In genomic region chr18:75070235-75070624, GRCh38 we compare ENCODE assay signal across 9 cellular contexts.
A peak's percentile ranks its signal among the peaks of the same experiment; 100 is the strongest.
DNase-seq lines count a peak whose midpoint lies in the region; ATAC-seq, FAIRE-seq and TF ChIP-seq lines count a peak whose summit lies in the region.
"Had no signal": no experiment of that assay in that cellular context is flagged by ENCODE, and none has a peak within 500 bp of the region (broad histone marks: within the 10 kb centered on the region; RNA-seq: fewer than 3 reads in every experiment).

No MANE protein-coding gene starts in this region.

- H3K4me1 Mint-ChIP-seq in CD8-positive, alpha-beta memory T cell = peaks cover 41 to 69% (median 48%) of the 10 kb centered on the region in 3 donors
- peaks cover 39 to 42% of the 10 kb centered on the region in 2 donors for H3K4me1 Mint-ChIP-seq in effector memory CD8-positive, alpha-beta T cell (ENCODE audit: low read depth in 2 of 2)

- H3K27me3 ChIP-seq in CD8-positive, alpha-beta memory T cell (ENCODE audit: insufficient read depth, low read length, poor library complexity, severe bottlenecking) = no peaks in the 10 kb centered on the region
- H3K27me3 ChIP-seq in PC-9 (ENCODE audit: insufficient read depth, low read depth) (no peaks in the 10 kb centered on the region), parathyroid adenoma (ENCODE audit: control insufficient read depth, insufficient read depth, low read length) (no peaks in the 10 kb centered on the region)
- H3K27me3 ChIP-seq: cardiac muscle cell had no signal

- peaks cover 14% of the 10 kb centered on the region; the same call in 1 of the 2 replicates for H3F3A ChIP-seq in PC-9 (ENCODE audit: insufficient read depth, low read depth)

- TF ChIP-seq CTCF in PC-9 (conservative IDR thresholded peaks at IDR 0.05) (no peak), parathyroid adenoma (IDR thresholded peaks at IDR 0.05) (no peak), D721Med (IDR thresholded peaks at IDR 0.05; ENCODE audit: insufficient read depth, missing control alignments) (no peak)

- H3K27me3 Mint-ChIP-seq in CD8-positive, alpha-beta memory T cell = no peaks in the 10 kb centered on the region
- H3K27me3 Mint-ChIP-seq in effector memory CD8-positive, alpha-beta T cell = no peaks in the 10 kb centered on the region

- 0 out of 2 replicates have a peak overlapping the region, but pooled peaks have one; percentile 26 for H2AFZ ChIP-seq in PC-9
- no peak overlapping the region for H2AFZ ChIP-seq in parathyroid adenoma

- no peaks in the 10 kb centered on the region for H3K36me3 ChIP-seq in CD8-positive, alpha-beta memory T cell (ENCODE audit: insufficient read depth, low read length)
- H3K36me3 ChIP-seq in PC-9 (ENCODE audit: low read depth) (no peaks in the 10 kb centered on the region), parathyroid adenoma (ENCODE audit: control insufficient read depth, insufficient read depth, low read length) (no peaks in the 10 kb centered on the region)
- H3K36me3 ChIP-seq: cardiac muscle cell had no signal

- POLR2A ChIA-PET in CD8-positive, alpha-beta memory T cell (lab: Charles Lee) = interaction anchor here (1.5 kb wide), 1 partner anchor 75 kb away, joined by 3 read pairs; no protein-coding TSS in a partner anchor
- POLR2A ChIA-PET in PC-9 (lab: Charles Lee; ENCODE audit: unreplicated experiment) = interaction anchor here (0.5 kb wide), 1 partner anchor 139 kb away, joined by 9 read pairs; the partner anchor contains the start of gene PTGR3

- CTCF ChIA-PET in CD8-positive, alpha-beta memory T cell (lab: Charles Lee) = interaction anchor here (1.0 to 1.5 kb wide), 2 partner anchors 10 to 75 kb away, joined by 3 to 4 read pairs; no protein-coding TSS in a partner anchor
- CTCF ChIA-PET in PC-9 (lab: Charles Lee) = no interaction called here

- H3K4me3 Mint-ChIP-seq in CD8-positive, alpha-beta memory T cell = peak overlapping the region; percentile 72 to 94 (median 90)
- H3K4me3 Mint-ChIP-seq in effector memory CD8-positive, alpha-beta T cell = peak overlapping the region; percentile 86 to 91

- H3K27ac ChIP-seq in CD8-positive, alpha-beta memory T cell (ENCODE audit: low read depth, low read length) = peak overlapping the region; percentile 66
- H3K27ac ChIP-seq in PC-9 (peak overlapping the region; percentile 44), parathyroid adenoma (peak overlapping the region; percentile 6)
- H3K27ac ChIP-seq: cardiac muscle cell had no signal

- BruUV-seq in PC-9 (replicated peaks; lab: Mats Ljungman, UMichigan) = TSS peak; percentile 55

- no peak overlapping the region for H3K9ac ChIP-seq in parathyroid adenoma

- ATAC-seq in effector memory CD8-positive, alpha-beta T cell (replicated peaks) = no peak

- peaks cover 15 to 17% (median 17%) of the 10 kb centered on the region in 3 donors for H3K36me3 Mint-ChIP-seq in CD8-positive, alpha-beta memory T cell
- peaks cover 5% of the 10 kb centered on the region for H3K36me3 Mint-ChIP-seq in effector memory CD8-positive, alpha-beta T cell (ENCODE audit: insufficient read depth)

- no peak for DNase-seq in CD8-positive, alpha-beta memory T cell
- DNase-seq in PC-9 (no peak), D721Med (ENCODE audit: insufficient read length, low spot score) (no peak), NCI-H2107 (lab: John Stamatoyannopoulos, UW) (no peak), NOMO-1 treated with dmso at 0.1 percent for 144 hours (lab: John Stamatoyannopoulos, UW; ENCODE audit: unreplicated experiment) (no peak), GM19238 (ENCODE audit: insufficient read length, low spot score) (no peak)
- DNase-seq in effector memory CD8-positive, alpha-beta T cell = no peak

- no peak for FAIRE-seq in D721Med (lab: Jason Lieb, UNC)

- H3K9me3 Mint-ChIP-seq in CD8-positive, alpha-beta memory T cell = peaks cover 0 to 16% (median 7%) of the 10 kb centered on the region in 5 donors
- peaks cover 0 to 9% of the 10 kb centered on the region in 2 donors for H3K9me3 Mint-ChIP-seq in effector memory CD8-positive, alpha-beta T cell

- peak overlapping the region; percentile 61 for H3K4me3 ChIP-seq in CD8-positive, alpha-beta memory T cell (ENCODE audit: low read length)
- no peak overlapping the region; the same call in 1 of the 2 replicates for H3K4me3 ChIP-seq in PC-9
- no peak overlapping the region for H3K4me3 ChIP-seq in parathyroid adenoma (ENCODE audit: low read depth, low read length)
- H3K4me3 ChIP-seq: cardiac muscle cell had no signal

- no peaks in the 10 kb centered on the region for H4K20me1 ChIP-seq in PC-9 (ENCODE audit: insufficient read depth)

- no peaks in the 10 kb centered on the region for H3K79me2 ChIP-seq in PC-9 (ENCODE audit: low read depth)
- H3K79me2 ChIP-seq in parathyroid adenoma = no peaks in the 10 kb centered on the region

- H3K4me2 ChIP-seq in PC-9 = peak overlapping the region; percentile 57
- no peak overlapping the region for H3K4me2 ChIP-seq in parathyroid adenoma (ENCODE audit: low read length)

- no peaks in the 10 kb centered on the region for H3K9me2 ChIP-seq in PC-9 (ENCODE audit: insufficient read depth)

- H3K9me3 ChIP-seq in CD8-positive, alpha-beta memory T cell (ENCODE audit: low read length) = no peaks in the 10 kb centered on the region
- no peaks in the 10 kb centered on the region for H3K9me3 ChIP-seq in PC-9 (ENCODE audit: insufficient read depth, low read depth)
- H3K9me3 ChIP-seq in parathyroid adenoma (ENCODE audit: control insufficient read depth, low read length) = no peaks in the 10 kb centered on the region

- intact Hi-C loops in PC-9 (cut with micrococcal nuclease; ENCODE audit: unreplicated experiment) = loop anchor here (2.0 kb wide), 1 partner anchor 141 kb away; the partner anchor contains the start of gene TSHZ1

- peak overlapping the region; percentile 94 to 100 (median 99) for H3K27ac Mint-ChIP-seq in CD8-positive, alpha-beta memory T cell
- peak overlapping the region; percentile 99 to 100 for H3K27ac Mint-ChIP-seq in effector memory CD8-positive, alpha-beta T cell

- peaks cover 34% of the 10 kb centered on the region for H3K4me1 ChIP-seq in CD8-positive, alpha-beta memory T cell (ENCODE audit: insufficient read depth, low read length)
- H3K4me1 ChIP-seq in PC-9 (replicated peaks; ENCODE audit: insufficient read depth) (peaks cover 20% of the 10 kb centered on the region), parathyroid adenoma (no peaks in the 10 kb centered on the region)

Comparison
In these comparisons a context has a peak if more than half of its experiments do, and no peak if none do; other contexts are left out.
1. H3K27ac ChIP-seq: peak in every context shown above with its lines; median percentile 66 in CD8-positive, alpha-beta memory T cell; 44 in PC-9; 6 in parathyroid adenoma.